Comparison of ENCODE assay signal across 28 cellular contexts in genomic region chr11:124843616-124843910, GRCh38. TPM values are rescaled to one million over a fixed set of nuclear protein-coding genes. Genes with fewer than 3 reads are reported as not detected.
DNase-seq lines count a peak whose midpoint lies in the region; ATAC-seq, FAIRE-seq and TF ChIP-seq lines count a peak whose summit lies in the region.
"Had no signal": no experiment of that assay in that cellular context is flagged by ENCODE, and none has a peak within 500 bp of the region (broad histone marks: within the 10 kb centered on the region; RNA-seq: fewer than 3 reads in every experiment).

No MANE protein-coding gene starts in this region.

- in situ Hi-C loops in HepG2 (cut with HindIII; ENCODE audit: extremely low pct_ligation_motif_present, low pct_unique_long_range_greater_than_20kb) = no loop called here

- intact Hi-C loops in HepG2 (cut with micrococcal nuclease; ENCODE audit: unreplicated experiment) (no loop called here), right lobe of liver (cut with DNase I) (loop anchor here in 1 of 2 donors (10.0 kb wide), 1 partner anchor 189 kb away; no protein-coding TSS in a partner anchor), dorsolateral prefrontal cortex (cut with DNase I) (no loop called here)

- H3K9me3 Mint-ChIP-seq in WTC11 = no peaks in the 10 kb centered on the region
- H3K9me3 Mint-ChIP-seq in type B pancreatic cell = no peaks in the 10 kb centered on the region
- H3K9me3 Mint-ChIP-seq: activated CD4-positive, alpha-beta T cell treated with anti-CD3 and anti-CD28 coated beads, Interleukin-2, amount 10 ng/mL, durations not matched to agents 7 days and 5 days; activated T-cell treated with anti-CD3 and anti-CD28 coated beads, Interleukin-2, amount 50 U/mL, for 72 hours; effector memory CD8-positive, alpha-beta T cell had no signal

- H3K4ac ChIP-seq in mesendoderm (ENCODE audit: low read depth, low read length) = no peak overlapping the region

- no peaks in the 10 kb centered on the region for H3K79me1 ChIP-seq in mesendoderm (ENCODE audit: low read length)

- 31% methylated on average over 3 of the region's 8 CpGs for WGBS in HepG2 (ENCODE audit: low lambda C conversion rate)
- 3% methylated on average over 8 of the region's 8 CpGs for WGBS in right lobe of liver (ENCODE audit: insufficient coverage, low coverage, low lambda C conversion rate, missing lambda C conversion rate)
- WGBS in mesendoderm (ENCODE audit: extremely low coverage, insufficient coverage, low lambda C conversion rate) = no CpG with 5 or more reads among the region's 8 CpGs

- H3K27ac ChIP-seq in HepG2 (ENCODE audit: extremely low read length, insufficient read depth, low read length) (no peak overlapping the region), right lobe of liver (no peak overlapping the region), mesendoderm (ENCODE audit: low read depth, low read length) (no peak overlapping the region), dorsolateral prefrontal cortex (no peak overlapping the region)

- BruUV-seq in HepG2 (replicated peaks; lab: Mats Ljungman, UMichigan) = no TSS peak

- POLR2A ChIA-PET in HepG2 (lab: Yijun Ruan, JAX) (no interaction called here), WTC11 (lab: Charles Lee) (no interaction called here)

- no peak overlapping the region for H3K23ac ChIP-seq in mesendoderm (ENCODE audit: low read length)

- H3K36me3 Mint-ChIP-seq in WTC11 = no peaks in the 10 kb centered on the region
- H3K36me3 Mint-ChIP-seq in type B pancreatic cell = no peaks in the 10 kb centered on the region
- H3K36me3 Mint-ChIP-seq: naive thymus-derived CD8-positive, alpha-beta T cell had no signal

- no peak overlapping the region for H3K18ac ChIP-seq in mesendoderm (ENCODE audit: low read length)

- H3K4me2 ChIP-seq in HepG2 (ENCODE audit: low read depth, low read length) = no peak overlapping the region
- H3K4me2 ChIP-seq in mesendoderm (ENCODE audit: low read length) = no peak overlapping the region

- H2AK5ac ChIP-seq in mesendoderm (ENCODE audit: low read length) = no peak overlapping the region

- FAIRE-seq in HepG2 (lab: Jason Lieb, UNC) = no peak
- FAIRE-seq: bronchial epithelial cell, colon, G401.6, GM19239, keratinocyte had no signal

- peak overlapping the region; percentile 62 for H3K4me3 Mint-ChIP-seq in WTC11
- peak overlapping the region; percentile 58 for H3K4me3 Mint-ChIP-seq in type B pancreatic cell
- H3K4me3 Mint-ChIP-seq: activated CD4-positive, alpha-beta T cell treated with anti-CD3 and anti-CD28 coated beads, Interleukin-2, amount 10 ng/mL, durations not matched to agents 7 days and 5 days; activated T-cell treated with anti-CD3 and anti-CD28 coated beads, Interleukin-2, amount 50 U/mL, for 72 hours; effector memory CD8-positive, alpha-beta T cell had no signal

- TF ChIP-seq EP300 in HepG2 (IDR thresholded peaks at IDR 0.05; ENCODE audit: low read depth in 2 of 2, low read length in 2 of 2) (no peak), HepG2 (CRISPR knock-in tag; IDR thresholded peaks at IDR 0.05; ENCODE audit: borderline replicate concordance) (no peak)

- no peak overlapping the region for H2AFZ ChIP-seq in HepG2 (ENCODE audit: low read length)

- no peaks in the 10 kb centered on the region for H4K20me1 ChIP-seq in HepG2 (ENCODE audit: insufficient read depth, low read length)

- no peaks in the 10 kb centered on the region for H3K36me3 ChIP-seq in HepG2 (replicated peaks in 1 of 2; ENCODE audit: control insufficient read depth in 1 of 2, insufficient read depth in 2 of 2, low read length in 2 of 2)
- H3K36me3 ChIP-seq in right lobe of liver = no peaks in the 10 kb centered on the region
- no peaks in the 10 kb centered on the region for H3K36me3 ChIP-seq in mesendoderm (ENCODE audit: control insufficient read depth, insufficient read depth, low read length)

- H3K9me3 ChIP-seq in HepG2 (ENCODE audit: low read length) (no peaks in the 10 kb centered on the region), right lobe of liver (no peaks in the 10 kb centered on the region)

- no peak overlapping the region for H4K8ac ChIP-seq in mesendoderm (ENCODE audit: low read depth, low read length)

- H4K5ac ChIP-seq in mesendoderm (ENCODE audit: low read length) = no peak overlapping the region

- H3K79me2 ChIP-seq in HepG2 (ENCODE audit: insufficient read depth, low read length) (no peaks in the 10 kb centered on the region), mesendoderm (ENCODE audit: control insufficient read depth, insufficient read depth, low read length) (no peaks in the 10 kb centered on the region)

- no peak for TF ChIP-seq POLR2A in HepG2 (IDR thresholded peaks at IDR 0.05; ENCODE audit: insufficient read depth in 1 of 2, low read depth in 2 of 2, low read length in 2 of 2)
- TF ChIP-seq POLR2A in right lobe of liver (IDR thresholded peaks at IDR 0.05) = no peak

- H3K27me3 Mint-ChIP-seq in WTC11 (ENCODE audit: low read depth) (no peaks in the 10 kb centered on the region; the same call in none of the 2 replicates), type B pancreatic cell (peaks cover 48% of the 10 kb centered on the region)

- H2BK120ac ChIP-seq in mesendoderm (ENCODE audit: low read depth, low read length) = no peak overlapping the region

- peaks cover 23% of the 10 kb centered on the region for H3K4me1 ChIP-seq in HepG2 (ENCODE audit: insufficient read depth, low read length)
- H3K4me1 ChIP-seq in right lobe of liver = peaks cover 0 to 12% (median 4%) of the 10 kb centered on the region in 4 donors
- H3K4me1 ChIP-seq in mesendoderm (ENCODE audit: control insufficient read depth, low read depth, low read length) = peaks cover 5% of the 10 kb centered on the region

- DNase-seq in HepG2 (ENCODE audit: low spot score) (no peak), right lobe of liver (no peak), WTC11 (ENCODE audit: low spot score) (no peak), mesendoderm (peak; percentile 11), type B pancreatic cell (ENCODE audit: extremely low spot score, unreplicated experiment) (no peak), dorsolateral prefrontal cortex (no peak)
- DNase-seq: ACHN; activated CD4-positive, alpha-beta T cell treated with anti-CD3 and anti-CD28 coated beads, Interleukin-2, amount 10 ng/mL, durations not matched to agents 7 days and 5 days; activated naive CD4-positive, alpha-beta T cell; activated T-cell treated with anti-CD3 and anti-CD28 coated beads, Interleukin-2, amount 50 U/mL, for 72 hours; amniotic stem cell; effector memory CD8-positive, alpha-beta T cell; Karpas-422; left ventricle myocardium superior; midbrain; naive thymus-derived CD8-positive, alpha-beta T cell; NCI-H1436 treated with DMSO at 0.1 percent for 48 hours; stimulated activated CD4-positive, alpha-beta T cell treated with anti-CD3 and anti-CD28 coated beads, Interleukin-4, amount 100 ng/mL, for 1 hour; T-helper 9 cell had no signal

- no peak for TF ChIP-seq CTCF in HepG2 (CRISPR knock-in tag; IDR thresholded peaks at IDR 0.05)
- no peak for TF ChIP-seq CTCF in right lobe of liver (IDR thresholded peaks at IDR 0.05)
- no peak for TF ChIP-seq CTCF in WTC11 (IDR thresholded peaks at IDR 0.05)
- no peak for TF ChIP-seq CTCF in type B pancreatic cell (conservative IDR thresholded peaks at IDR 0.05)
- TF ChIP-seq CTCF in dorsolateral prefrontal cortex (IDR thresholded peaks at IDR 0.05 in 54 of 56, conservative IDR thresholded peaks at IDR 0.05 in 2 of 56; ENCODE audit: low read depth in 1 of 56, partially characterized antibody in 56 of 56) = no peak

- no peak overlapping the region for H3K56ac ChIP-seq in mesendoderm (ENCODE audit: low read length)

- H3K27me3 ChIP-seq in HepG2 (ENCODE audit: control insufficient read depth in 1 of 2, insufficient read depth in 2 of 2, low read length in 2 of 2) (peaks cover 19 to 93% of the 10 kb centered on the region in 2 experiments), right lobe of liver (peaks cover 6 to 29% of the 10 kb centered on the region in 2 donors), mesendoderm (ENCODE audit: insufficient read depth, low read length, poor library complexity) (peaks cover 81% of the 10 kb centered on the region), dorsolateral prefrontal cortex (peaks cover 0 to 99% (median 55%) of the 10 kb centered on the region in 45 donors)

- TF ChIP-seq RAD21 in HepG2 (CRISPR knock-in tag; IDR thresholded peaks at IDR 0.05) = no peak

- H3K4me3 ChIP-seq in HepG2 (replicated peaks in 1 of 3; ENCODE audit: insufficient read depth in 1 of 3, low read depth in 2 of 3, low read length in 3 of 3) = no peak overlapping the region
- no peak overlapping the region for H3K4me3 ChIP-seq in right lobe of liver
- no peak overlapping the region for H3K4me3 ChIP-seq in mesendoderm (ENCODE audit: low read length)
- H3K4me3 ChIP-seq in dorsolateral prefrontal cortex = peak overlapping the region in 10 of 59 donors; percentile 30 to 62 (median 52)

- H3K9ac ChIP-seq in HepG2 (ENCODE audit: insufficient read depth, low read depth, low read length) (no peak overlapping the region), mesendoderm (ENCODE audit: low read length) (no peak overlapping the region)

- H2BK15ac ChIP-seq in mesendoderm (replicated peaks; ENCODE audit: low read depth) = no peak overlapping the region

- H3K4me1 Mint-ChIP-seq in WTC11 (peaks cover 36% of the 10 kb centered on the region), type B pancreatic cell (ENCODE audit: unreplicated experiment) (peaks cover 30% of the 10 kb centered on the region)

- CTCF ChIA-PET in HepG2 (lab: Yijun Ruan, JAX; ENCODE audit: low intra/inter-chr PET ratio, low total read pairs) (no interaction called here), WTC11 (lab: Charles Lee) (interaction anchor here (0.7 to 4.2 kb wide), 5 partner anchors 23 to 248 kb away, joined by 3 to 29 read pairs (median 4); partner anchors contain the start of gene CCDC15)

- ATAC-seq in HepG2 (no peak), right lobe of liver (no peak), WTC11 (no peak), GM18858 (IDR thresholded peaks at IDR 0.05; ENCODE audit: unreplicated experiment) (no peak), HG03442 (IDR thresholded peaks at IDR 0.05; ENCODE audit: unreplicated experiment) (no peak)
- ATAC-seq: activated T-cell treated with anti-CD3 and anti-CD28 coated beads, Interleukin-2, amount 50 U/mL, for 72 hours; effector memory CD8-positive, alpha-beta T cell; esophagus mucosa; HCT116; left ventricle myocardium superior; naive thymus-derived CD8-positive, alpha-beta T cell had no signal

- H2BK5ac ChIP-seq in mesendoderm (ENCODE audit: low read length) = no peak overlapping the region

- H3K27ac Mint-ChIP-seq in WTC11 (no peak overlapping the region), type B pancreatic cell (no peak overlapping the region)
- H3K27ac Mint-ChIP-seq: activated CD4-positive, alpha-beta T cell treated with anti-CD3 and anti-CD28 coated beads, Interleukin-2, amount 10 ng/mL, durations not matched to agents 7 days and 5 days; activated T-cell treated with anti-CD3 and anti-CD28 coated beads, Interleukin-2, amount 50 U/mL, for 72 hours; effector memory CD8-positive, alpha-beta T cell; naive thymus-derived CD8-positive, alpha-beta T cell had no signal

RNA-seq across cellular contexts. Expression of gene ROBO3, which starts 21.7 kb away (rescaled TPM):
- total RNA-seq in HepG2 (2016; rRNA removed; fragmentation: Illumina TruSeq; extraction: Trizol) (0.07 TPM in 1 of 2 replicates, not detected in the other), right lobe of liver (1 to 10 TPM in 5 of 6 experiments, under 1 TPM in 1; 0.80 to 3.6 (median 1.8) TPM), WTC11 (2021) (21.3 to 27.5 TPM (median 25.3 TPM) in 3 replicates), type B pancreatic cell (ENCODE audit: low replicate concordance) (5.5 and 27.4 TPM in 2 replicates), dorsolateral prefrontal cortex (10 to 100 TPM; 18.0 to 58.3 (median 28.9) TPM)
- total RNA-seq in HepG2 (2016; cell fraction: cytosol; rRNA removed; fragmentation: Illumina TruSeq; extraction: Trizol; ENCODE audit: low read depth) = not detected in 2 replicates
- total RNA-seq in HepG2 (2016; cell fraction: insoluble cytoplasmic fraction; rRNA removed; fragmentation: Illumina TruSeq; extraction: Trizol) = 0.28 TPM in 1 of 2 replicates, not detected in the other
- 0.24 and 0.25 TPM in 2 replicates for total RNA-seq in HepG2 (2016; cell fraction: membrane; rRNA removed; fragmentation: Illumina TruSeq; extraction: Trizol)
- 0.44 and 0.96 TPM in 2 replicates for total RNA-seq in HepG2 (2016; cell fraction: nucleus; rRNA removed; fragmentation: Illumina TruSeq; extraction: Trizol)
- polyA plus RNA-seq in HepG2 (2011; rRNA removed) = 2.2 and 2.4 TPM in 2 replicates
- 0.49 and 2.1 TPM in 2 replicates for polyA plus RNA-seq in HepG2 (2011; cell fraction: cytosol; rRNA removed)
- 10.4 and 24.0 TPM in 2 replicates for polyA plus RNA-seq in HepG2 (2011; cell fraction: nucleus; rRNA removed)
- polyA plus RNA-seq in HepG2 (2012) = 2.3 and 3.0 TPM in 2 replicates
- polyA plus RNA-seq in HepG2 (2016; cell fraction: cytosol; fragmentation: Illumina TruSeq; extraction: Trizol; ENCODE audit: low read depth) = 0.10 and 0.23 TPM in 2 replicates
- polyA plus RNA-seq in HepG2 (2016; cell fraction: insoluble cytoplasmic fraction; fragmentation: Illumina TruSeq; extraction: Trizol; ENCODE audit: low read depth) = 0.28 TPM in 1 of 2 replicates, not detected in the other
- polyA plus RNA-seq in HepG2 (2016; cell fraction: membrane; fragmentation: Illumina TruSeq; extraction: Trizol; ENCODE audit: low read depth) = 0.50 TPM in 1 of 2 replicates, not detected in the other
- polyA plus RNA-seq in HepG2 (2016; cell fraction: nucleus; fragmentation: Illumina TruSeq; extraction: Trizol; ENCODE audit: insufficient read depth, low read depth) = 0.48 and 0.88 TPM in 2 replicates
- polyA minus RNA-seq in HepG2 (2011; rRNA and poly(A)+ RNA removed; ENCODE audit: low replicate concordance) = 1.2 TPM in 1 of 2 replicates, not detected in the other
- not detected in 2 replicates for polyA minus RNA-seq in HepG2 (2011; cell fraction: cytosol; rRNA and poly(A)+ RNA removed)
- polyA minus RNA-seq in HepG2 (2011; cell fraction: nucleus; rRNA and poly(A)+ RNA removed) = 1.2 and 1.7 TPM in 2 replicates
- polyA plus RNA-seq in mesendoderm (2013, experiment 1 of 2) = 7.8 TPM
- 7.7 TPM for polyA plus RNA-seq in mesendoderm (2013, experiment 2 of 2)

RNA-seq across cellular contexts. Expression of gene MSANTD2, which starts 43.4 kb away (rescaled TPM):
- total RNA-seq in HepG2 (2016; rRNA removed; fragmentation: Illumina TruSeq; extraction: Trizol) = 6.8 and 10.1 TPM in 2 replicates
- total RNA-seq in HepG2 (2016; cell fraction: cytosol; rRNA removed; fragmentation: Illumina TruSeq; extraction: Trizol; ENCODE audit: low read depth) = 2.0 and 2.6 TPM in 2 replicates
- 5.6 and 10.3 TPM in 2 replicates for total RNA-seq in HepG2 (2016; cell fraction: insoluble cytoplasmic fraction; rRNA removed; fragmentation: Illumina TruSeq; extraction: Trizol)
- 4.5 and 5.1 TPM in 2 replicates for total RNA-seq in HepG2 (2016; cell fraction: membrane; rRNA removed; fragmentation: Illumina TruSeq; extraction: Trizol)
- total RNA-seq in HepG2 (2016; cell fraction: nucleus; rRNA removed; fragmentation: Illumina TruSeq; extraction: Trizol) = 15.8 and 18.9 TPM in 2 replicates
- polyA plus RNA-seq in HepG2 (2011; rRNA removed) = 7.5 and 8.7 TPM in 2 replicates
- 2.1 and 2.7 TPM in 2 replicates for polyA plus RNA-seq in HepG2 (2011; cell fraction: cytosol; rRNA removed)
- 19.4 and 25.6 TPM in 2 replicates for polyA plus RNA-seq in HepG2 (2011; cell fraction: nucleus; rRNA removed)
- polyA plus RNA-seq in HepG2 (2012) = 6.6 and 7.1 TPM in 2 replicates
- 1.8 and 2.2 TPM in 2 replicates for polyA plus RNA-seq in HepG2 (2016; cell fraction: cytosol; fragmentation: Illumina TruSeq; extraction: Trizol; ENCODE audit: low read depth)
- polyA plus RNA-seq in HepG2 (2016; cell fraction: insoluble cytoplasmic fraction; fragmentation: Illumina TruSeq; extraction: Trizol; ENCODE audit: low read depth) = 7.1 and 7.6 TPM in 2 replicates
- polyA plus RNA-seq in HepG2 (2016; cell fraction: membrane; fragmentation: Illumina TruSeq; extraction: Trizol; ENCODE audit: low read depth) = 3.7 and 3.8 TPM in 2 replicates
- polyA plus RNA-seq in HepG2 (2016; cell fraction: nucleus; fragmentation: Illumina TruSeq; extraction: Trizol; ENCODE audit: insufficient read depth, low read depth) = 45.5 and 49.8 TPM in 2 replicates
- polyA minus RNA-seq in HepG2 (2011; rRNA and poly(A)+ RNA removed; ENCODE audit: low replicate concordance) = 1.6 and 4.0 TPM in 2 replicates
- 2.7 and 4.0 TPM in 2 replicates for polyA minus RNA-seq in HepG2 (2011; cell fraction: cytosol; rRNA and poly(A)+ RNA removed)
- 14.8 and 19.6 TPM in 2 replicates for polyA minus RNA-seq in HepG2 (2011; cell fraction: nucleus; rRNA and poly(A)+ RNA removed)
- total RNA-seq in right lobe of liver = 1 to 10 TPM; 2.6 to 4.7 (median 3.6) TPM
- total RNA-seq in WTC11 (2021) = 16.5 to 17.5 TPM (median 16.8 TPM) in 3 replicates
- polyA plus RNA-seq in mesendoderm (2013, experiment 1 of 2) = 10.6 TPM
- 10.4 TPM for polyA plus RNA-seq in mesendoderm (2013, experiment 2 of 2)
- total RNA-seq in type B pancreatic cell (ENCODE audit: low replicate concordance) = 13.2 and 27.4 TPM in 2 replicates
- total RNA-seq in dorsolateral prefrontal cortex = 10 to 100 TPM in 119 of 120 experiments, 1 to 10 TPM in 1; 9.8 to 28.2 (median 17.7) TPM

RNA-seq across cellular contexts. Expression of gene ROBO4, which starts 54.1 kb away (rescaled TPM):
- total RNA-seq in HepG2 (2016; rRNA removed; fragmentation: Illumina TruSeq; extraction: Trizol) (0.07 TPM in 1 of 2 replicates, not detected in the other), right lobe of liver (10 to 100 TPM in 3 of 6 experiments, 1 to 10 TPM in 3; 3.6 to 18.8 (median 9.0) TPM), WTC11 (2021) (0.07 to 0.13 TPM (median 0.09 TPM) in 3 replicates), type B pancreatic cell (ENCODE audit: low replicate concordance) (not detected in 2 replicates), dorsolateral prefrontal cortex (10 to 100 TPM in 87 of 120 experiments, 1 to 10 TPM in 33; 5.0 to 28.8 (median 11.9) TPM)
- total RNA-seq in HepG2 (2016; cell fraction: cytosol; rRNA removed; fragmentation: Illumina TruSeq; extraction: Trizol; ENCODE audit: low read depth) = not detected in 2 replicates
- not detected in 2 replicates for total RNA-seq in HepG2 (2016; cell fraction: insoluble cytoplasmic fraction; rRNA removed; fragmentation: Illumina TruSeq; extraction: Trizol)
- not detected in 2 replicates for total RNA-seq in HepG2 (2016; cell fraction: membrane; rRNA removed; fragmentation: Illumina TruSeq; extraction: Trizol)
- not detected in 2 replicates for total RNA-seq in HepG2 (2016; cell fraction: nucleus; rRNA removed; fragmentation: Illumina TruSeq; extraction: Trizol)
- polyA plus RNA-seq in HepG2 (2011; rRNA removed) = 0.47 and 1.1 TPM in 2 replicates
- 0.21 and 0.60 TPM in 2 replicates for polyA plus RNA-seq in HepG2 (2011; cell fraction: cytosol; rRNA removed)
- 4.1 and 9.2 TPM in 2 replicates for polyA plus RNA-seq in HepG2 (2011; cell fraction: nucleus; rRNA removed)
- polyA plus RNA-seq in HepG2 (2012) = 2.2 and 2.4 TPM in 2 replicates
- polyA plus RNA-seq in HepG2 (2016; cell fraction: cytosol; fragmentation: Illumina TruSeq; extraction: Trizol; ENCODE audit: low read depth) = not detected in 2 replicates
- polyA plus RNA-seq in HepG2 (2016; cell fraction: insoluble cytoplasmic fraction; fragmentation: Illumina TruSeq; extraction: Trizol; ENCODE audit: low read depth) = not detected in 2 replicates
- not detected in 2 replicates for polyA plus RNA-seq in HepG2 (2016; cell fraction: membrane; fragmentation: Illumina TruSeq; extraction: Trizol; ENCODE audit: low read depth)
- 0.51 and 0.55 TPM in 2 replicates for polyA plus RNA-seq in HepG2 (2016; cell fraction: nucleus; fragmentation: Illumina TruSeq; extraction: Trizol; ENCODE audit: insufficient read depth, low read depth)
- 6.3 TPM in 1 of 2 replicates, not detected in the other for polyA minus RNA-seq in HepG2 (2011; rRNA and poly(A)+ RNA removed; ENCODE audit: low replicate concordance)
- 2.1 and 2.7 TPM in 2 replicates for polyA minus RNA-seq in HepG2 (2011; cell fraction: cytosol; rRNA and poly(A)+ RNA removed)
- polyA minus RNA-seq in HepG2 (2011; cell fraction: nucleus; rRNA and poly(A)+ RNA removed) = 3.7 and 7.2 TPM in 2 replicates
- not detected for polyA plus RNA-seq in mesendoderm (2013, experiment 1 of 2)
- polyA plus RNA-seq in mesendoderm (2013, experiment 2 of 2) = not detected
- total RNA-seq: activated CD4-positive, alpha-beta T cell treated with anti-CD3 and anti-CD28 coated beads, Interleukin-2, amount 10 ng/mL, durations not matched to agents 7 days and 5 days; activated T-cell treated with anti-CD3 and anti-CD28 coated beads, Interleukin-2, amount 50 U/mL, for 72 hours; bronchial epithelial cell; naive thymus-derived CD8-positive, alpha-beta T cell had no signal

Comparison
In these comparisons a context has a peak if more than half of its experiments do, and no peak if none do; other contexts are left out.
1. Of the 50 proteins assayed by ChIP-seq in both HepG2 and WTC11: peak only in HepG2: none; only in WTC11: USF2; in both: none; in neither: 49.